Comparison of ENCODE assay signal across 2 cellular contexts in the genomic region with DNA sequence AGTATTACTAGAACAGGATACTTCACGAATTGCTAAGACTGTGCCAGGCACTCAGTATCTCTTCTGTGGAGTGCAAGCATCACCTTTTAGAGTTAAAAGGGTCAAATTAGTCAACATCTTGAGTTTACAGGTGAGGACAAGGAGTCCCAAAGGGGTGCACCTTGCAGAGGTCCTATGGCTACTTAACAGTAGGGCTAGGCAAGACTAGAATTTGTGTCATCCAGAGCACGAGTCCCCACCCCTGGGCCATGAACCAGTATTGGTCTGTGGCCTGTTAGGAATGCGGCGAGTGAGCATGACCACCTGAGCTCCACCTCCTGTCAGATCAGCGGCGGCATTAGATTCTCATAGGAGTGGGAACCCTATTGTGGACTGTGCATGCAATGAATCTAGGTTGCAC.
TF ChIP-seq lines count a peak whose summit lies in the region.

No MANE protein-coding gene starts in this region.

TF ChIP-seq in HepG2, 621 proteins besides CTCF, POLR2A, EP300 and RAD21:
- TF ChIP-seq TEAD3 (CRISPR knock-in tag; optimal IDR thresholded peaks at IDR 0.05; ENCODE audit: borderline replicate concordance) (peak; percentile 11), CHCHD3 (CRISPR knock-in tag; IDR thresholded peaks at IDR 0.05) (no peak), ZNF747 (CRISPR knock-in tag; IDR thresholded peaks at IDR 0.05; ENCODE audit: borderline replicate concordance) (no peak), ZNF615 (CRISPR knock-in tag; IDR thresholded peaks at IDR 0.05; ENCODE audit: borderline replicate concordance) (0 out of 2 replicates have a peak, but pooled peaks have one; percentile 58)

TF ChIP-seq in endothelial cell of umbilical vein, 7 proteins besides CTCF, POLR2A, EP300 and RAD21:
- TF ChIP-seq POLR2AphosphoS5 (IDR thresholded peaks at IDR 0.05; ENCODE audit: insufficient read depth, low read depth, low read length) = no peak
- no peak for TF ChIP-seq GATA2 (IDR thresholded peaks at IDR 0.05; ENCODE audit: insufficient read depth, insufficient read length, low read depth, low read length)
- TF ChIP-seq FOS (IDR thresholded peaks at IDR 0.05; ENCODE audit: borderline replicate concordance, insufficient read depth, low read length) = no peak
- TF ChIP-seq JUN (IDR thresholded peaks at IDR 0.05; ENCODE audit: borderline replicate concordance, insufficient read depth, insufficient read length, low read depth) = no peak
- TF ChIP-seq, protein P1, sequence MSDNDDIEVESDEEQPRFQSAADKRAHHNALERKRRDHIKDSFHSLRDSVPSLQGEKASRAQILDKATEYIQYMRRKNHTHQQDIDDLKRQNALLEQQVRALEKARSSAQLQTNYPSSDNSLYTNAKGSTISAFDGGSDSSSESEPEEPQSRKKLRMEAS (IDR thresholded peaks at IDR 0.05; ENCODE audit: insufficient read depth, insufficient read length) = no peak
- TF ChIP-seq MYC (IDR thresholded peaks at IDR 0.05; ENCODE audit: low read depth, low read length) = no peak
- TF ChIP-seq EZH2 (IDR thresholded peaks at IDR 0.05; ENCODE audit: borderline replicate concordance, low read depth, low read length, severe bottlenecking) = no peak
